In genomic region chr13:54591540-54591939, GRCh38 we compare ENCODE assay signal across 6 cellular contexts.
"Had no signal": no experiment of that assay in that cellular context is flagged by ENCODE, and none has a peak within 500 bp of the region (broad histone marks: within the 10 kb centered on the region; RNA-seq: fewer than 3 reads in every experiment).

No MANE protein-coding gene starts in this region.

- DNase-seq: IMR-90, KBM-7, KG1 had no signal

- H3K27ac Mint-ChIP-seq: IgD-negative memory B cell had no signal

- H3K27me3 Mint-ChIP-seq: IgD-negative memory B cell had no signal

- H3K4me3 Mint-ChIP-seq: IgD-negative memory B cell had no signal

- H3K4me3 ChIP-seq: K562 had no signal

- ATAC-seq: HepG2, K562 had no signal
